In genomic region chr1:171344473-171344820, GRCh38 we compare ENCODE assay signal across 1 cellular context.
TF ChIP-seq lines count a peak whose summit lies in the region.

No MANE protein-coding gene starts in this region.

TF ChIP-seq in HepG2, 621 proteins besides CTCF, POLR2A, EP300 and RAD21 (continued from another document and continues in another):
- TF ChIP-seq ZNF646 (CRISPR knock-in tag; IDR thresholded peaks at IDR 0.05) (no peak), ERF (CRISPR knock-in tag; IDR thresholded peaks at IDR 0.05) (no peak), ZNF598 (CRISPR knock-in tag; IDR thresholded peaks at IDR 0.05; ENCODE audit: borderline replicate concordance) (no peak), ZNF282 (IDR thresholded peaks at IDR 0.05; ENCODE audit: partially characterized antibody) (no peak), ETV5 (CRISPR knock-in tag; IDR thresholded peaks at IDR 0.05; ENCODE audit: borderline replicate concordance) (no peak), IKZF1 (IDR thresholded peaks at IDR 0.05) (no peak), PTBP1 (IDR thresholded peaks at IDR 0.05; ENCODE audit: low read depth, low read length, poor library complexity, severe bottlenecking) (no peak), THAP11 (CRISPR knock-in tag; IDR thresholded peaks at IDR 0.05) (0 out of 2 replicates have a peak, but pooled peaks have one; percentile 29), CREBL2 (CRISPR knock-in tag; IDR thresholded peaks at IDR 0.05; ENCODE audit: borderline replicate concordance) (no peak), ZNF788 (CRISPR knock-in tag; IDR thresholded peaks at IDR 0.05; ENCODE audit: borderline replicate concordance) (no peak), RFXANK (CRISPR knock-in tag; IDR thresholded peaks at IDR 0.05) (no peak), SPEN (CRISPR knock-in tag; IDR thresholded peaks at IDR 0.05; ENCODE audit: low read depth) (no peak), MED13 (CRISPR knock-in tag; IDR thresholded peaks at IDR 0.05) (no peak), PRMT3 (CRISPR knock-in tag; IDR thresholded peaks at IDR 0.05; ENCODE audit: borderline replicate concordance, low read depth) (no peak), ZSCAN22 (CRISPR knock-in tag; IDR thresholded peaks at IDR 0.05) (no peak), NFYB (CRISPR knock-in tag; IDR thresholded peaks at IDR 0.05) (no peak), TAF1 (CRISPR knock-in tag; IDR thresholded peaks at IDR 0.05) (no peak), TFE3 (CRISPR knock-in tag; IDR thresholded peaks at IDR 0.05) (no peak), ZNF354B (CRISPR knock-in tag; IDR thresholded peaks at IDR 0.05) (no peak), ZNF274 (CRISPR knock-in tag; IDR thresholded peaks at IDR 0.05) (no peak), GABPB1 (CRISPR knock-in tag; IDR thresholded peaks at IDR 0.05) (no peak), HNF1A (IDR thresholded peaks at IDR 0.05; ENCODE audit: low read depth) (no peak), HNF1A (CRISPR knock-in tag; IDR thresholded peaks at IDR 0.05; ENCODE audit: borderline replicate concordance) (no peak), MLLT10 (CRISPR knock-in tag; IDR thresholded peaks at IDR 0.05) (no peak), GPBP1L1 (CRISPR knock-in tag; IDR thresholded peaks at IDR 0.05) (no peak), TRIM22 (IDR thresholded peaks at IDR 0.05) (no peak), IRF9 (CRISPR knock-in tag; IDR thresholded peaks at IDR 0.05; ENCODE audit: borderline replicate concordance) (no peak), CBX2 (IDR thresholded peaks at IDR 0.05; ENCODE audit: low read depth, low read length) (no peak), CBX2 (CRISPR knock-in tag; IDR thresholded peaks at IDR 0.05; ENCODE audit: low read depth) (no peak), NKX3-1 (CRISPR knock-in tag; IDR thresholded peaks at IDR 0.05) (no peak), DRAP1 (CRISPR knock-in tag; IDR thresholded peaks at IDR 0.05) (no peak), MYC (CRISPR knock-in tag; IDR thresholded peaks at IDR 0.05; ENCODE audit: borderline replicate concordance) (no peak), RBM22 (optimal IDR thresholded peaks at IDR 0.05; ENCODE audit: low read length) (no peak), SMARCE1 (IDR thresholded peaks at IDR 0.05; ENCODE audit: borderline replicate concordance) (no peak), SYNCRIP (IDR thresholded peaks at IDR 0.05; ENCODE audit: insufficient read depth, low read depth, low read length) (no peak), KLF15 (CRISPR knock-in tag; IDR thresholded peaks at IDR 0.05; ENCODE audit: borderline replicate concordance) (no peak), DNMT1 (CRISPR knock-in tag; IDR thresholded peaks at IDR 0.05) (no peak), MIER2 (CRISPR knock-in tag; IDR thresholded peaks at IDR 0.05) (no peak), IRF1 (CRISPR knock-in tag; IDR thresholded peaks at IDR 0.05; ENCODE audit: low read depth) (no peak), ZBTB46 (CRISPR knock-in tag; IDR thresholded peaks at IDR 0.05; ENCODE audit: borderline replicate concordance) (no peak), POLR2AphosphoS2 (IDR thresholded peaks at IDR 0.05; ENCODE audit: low read depth, low read length) (no peak), ZNF891 (CRISPR knock-in tag; IDR thresholded peaks at IDR 0.05) (no peak), ZNF24 (IDR thresholded peaks at IDR 0.05) (no peak), PPARG (CRISPR knock-in tag; conservative IDR thresholded peaks at IDR 0.05) (0 out of 2 replicates have a peak, but pooled peaks have one; percentile 35), ZNF136 (CRISPR knock-in tag; IDR thresholded peaks at IDR 0.05; ENCODE audit: low read depth) (no peak), DNMT3B (CRISPR knock-in tag; conservative IDR thresholded peaks at IDR 0.05) (no peak)
